ENCODE assay signal across 8 cellular contexts in the genomic region with DNA sequence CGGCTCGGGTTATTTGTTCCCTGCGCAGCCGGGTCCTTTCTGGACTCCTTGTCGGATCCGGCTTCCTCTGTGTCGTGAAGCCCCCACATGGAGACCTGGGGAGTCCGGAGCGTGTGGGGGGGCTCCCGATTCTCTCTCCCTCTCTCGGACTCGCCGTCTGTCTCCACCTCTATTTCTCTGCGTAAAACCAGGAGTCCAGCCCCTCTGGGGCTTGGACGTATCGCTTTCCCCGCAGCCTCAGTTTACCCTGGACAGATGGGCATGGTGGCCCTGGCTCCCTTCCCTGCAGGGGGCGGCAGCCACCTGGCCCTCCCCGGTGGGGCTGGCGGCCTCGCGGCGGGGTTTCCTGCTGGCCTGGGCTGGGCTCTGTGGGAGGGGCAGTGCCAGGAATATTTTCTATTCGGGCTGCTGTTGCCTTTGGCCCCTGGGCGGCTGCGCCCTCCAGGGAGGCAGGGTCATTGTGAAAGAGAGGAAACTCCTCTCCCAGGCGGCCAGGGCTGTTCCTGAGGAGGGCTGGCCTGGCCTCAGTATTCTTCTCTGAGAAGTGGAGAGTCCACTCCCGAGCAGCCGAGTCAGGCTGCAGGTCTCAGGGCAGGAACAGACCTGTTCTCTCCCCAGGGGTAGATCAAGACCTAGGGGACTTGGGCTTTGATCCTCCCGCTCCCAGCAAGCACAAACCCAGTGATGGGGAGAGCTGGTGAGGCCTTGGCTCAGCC. TPM values are rescaled to one million over a fixed set of nuclear protein-coding genes. Genes with fewer than 3 reads are reported as not detected.
DNase-seq lines count a peak whose midpoint lies in the region; ATAC-seq and TF ChIP-seq lines count a peak whose summit lies in the region.

No MANE protein-coding gene starts in this region.

- H3K9me3 ChIP-seq in body of pancreas (no peaks in the 10 kb centered on the region), thymus (ENCODE audit: control insufficient read depth) (no peaks in the 10 kb centered on the region)

- H3K4me1 ChIP-seq in body of pancreas (peaks cover 41% of the 10 kb centered on the region), thymus (ENCODE audit: control insufficient read depth, insufficient read depth, low read length) (peaks cover 3% of the 10 kb centered on the region)

- TF ChIP-seq CTCF in natural killer cell (IDR thresholded peaks at IDR 0.05) (no peak), body of pancreas (IDR thresholded peaks at IDR 0.05) (peak in 1 of 7 experiments; percentile 7)

- peak overlapping the region; percentile 50 for H3K4me3 Mint-ChIP-seq in natural killer cell treated with Interleukin-12 subunit alpha and Interleukin-12 subunit beta and Interleukin-15 and Interleukin-18, amount 100 ng/mL, for 72 hours
- H3K4me3 Mint-ChIP-seq in natural killer cell = no peak overlapping the region

- intact Hi-C loops in natural killer cell (cut with micrococcal nuclease) = no loop called here
- intact Hi-C loops in body of pancreas (cut with DNase I) = no loop called here

- DNase-seq in natural killer cell treated with Interleukin-12 subunit alpha and Interleukin-12 subunit beta and Interleukin-15 and Interleukin-18, amount 100 ng/mL, for 72 hours (ENCODE audit: low spot score) = no peak
- DNase-seq in natural killer cell (no peak), body of pancreas (peak; percentile 45 to 66 (median 62)), kidney tubule cell (ENCODE audit: low spot score) (peak; percentile 63), dermis blood vessel endothelial cell (no peak), CD1c-positive myeloid dendritic cell (ENCODE audit: extremely low spot score) (no peak), erythroblast (lab: John Stamatoyannopoulos, UW) (no peak)

- TF ChIP-seq POLR2A in body of pancreas (IDR thresholded peaks at IDR 0.05) (peak in 2 of 3 donors; percentile 18 to 22), erythroblast (IDR thresholded peaks at IDR 0.05; ENCODE audit: low read length) (no peak)

- H3K27ac Mint-ChIP-seq in natural killer cell treated with Interleukin-12 subunit alpha and Interleukin-12 subunit beta and Interleukin-15 and Interleukin-18, amount 100 ng/mL, for 72 hours = no peak overlapping the region
- no peak overlapping the region for H3K27ac Mint-ChIP-seq in natural killer cell

- no peak for ATAC-seq in natural killer cell treated with Interleukin-12 subunit alpha and Interleukin-12 subunit beta and Interleukin-15 and Interleukin-18, amount 100 ng/mL, for 72 hours
- ATAC-seq in natural killer cell (no peak), body of pancreas (peak; percentile 49)

- H3K27me3 Mint-ChIP-seq in natural killer cell treated with Interleukin-12 subunit alpha and Interleukin-12 subunit beta and Interleukin-15 and Interleukin-18, amount 100 ng/mL, for 72 hours = peaks cover 8 to 15% of the 10 kb centered on the region in 2 donors
- peaks cover 8 to 24% of the 10 kb centered on the region in 2 donors for H3K27me3 Mint-ChIP-seq in natural killer cell (ENCODE audit: low read depth in 2 of 2)

- H3K4me3 ChIP-seq in body of pancreas (peak overlapping the region; percentile 9 to 53), thymus (ENCODE audit: low read length) (peak overlapping the region; percentile 36)

- H3K4me1 Mint-ChIP-seq in natural killer cell treated with Interleukin-12 subunit alpha and Interleukin-12 subunit beta and Interleukin-15 and Interleukin-18, amount 100 ng/mL, for 72 hours (ENCODE audit: low read depth in 2 of 2) = peaks cover 0 to 3% of the 10 kb centered on the region in 2 donors
- no peaks in the 10 kb centered on the region for H3K4me1 Mint-ChIP-seq in natural killer cell

- H3K27me3 ChIP-seq in body of pancreas (no peaks in the 10 kb centered on the region), thymus (ENCODE audit: control insufficient read depth, insufficient read depth) (peaks cover 29% of the 10 kb centered on the region)

- H3K9me3 Mint-ChIP-seq in natural killer cell treated with Interleukin-12 subunit alpha and Interleukin-12 subunit beta and Interleukin-15 and Interleukin-18, amount 100 ng/mL, for 72 hours = peaks cover 4% of the 10 kb centered on the region
- H3K9me3 Mint-ChIP-seq in natural killer cell = no peaks in the 10 kb centered on the region

- 4 to 9% methylated on average over 12 to 28 of the region's 30 CpGs for WGBS in body of pancreas, 2 donors
- WGBS in thymus = 21% methylated on average over 30 of the region's 30 CpGs

- H3K27ac ChIP-seq in body of pancreas (peak overlapping the region; percentile 53 to 69 (median 61)), thymus (ENCODE audit: low read depth) (no peak overlapping the region)

- H3K36me3 Mint-ChIP-seq in natural killer cell treated with Interleukin-12 subunit alpha and Interleukin-12 subunit beta and Interleukin-15 and Interleukin-18, amount 100 ng/mL, for 72 hours = peaks cover 7% of the 10 kb centered on the region
- peaks cover 7% of the 10 kb centered on the region for H3K36me3 Mint-ChIP-seq in natural killer cell

- H3K36me3 ChIP-seq in body of pancreas (replicated peaks in 1 of 2; ENCODE audit: insufficient read depth in 1 of 2, low read depth in 2 of 2) (no peaks in the 10 kb centered on the region), thymus (ENCODE audit: control insufficient read depth, insufficient read depth) (no peaks in the 10 kb centered on the region)

RNA-seq across cellular contexts. Expression of gene ASS1, which starts 0.7 kb away (rescaled TPM):
- total RNA-seq in natural killer cell treated with Interleukin-12 subunit alpha and Interleukin-12 subunit beta and Interleukin-15 and Interleukin-18, amount 100 ng/mL, for 72 hours = not detected
- total RNA-seq in natural killer cell (1 to 10 TPM in 1 of 3 donors, not detected in 2; 1.3 TPM), body of pancreas (100 to 1,000 TPM in 1 of 2 donors, 10 to 100 TPM in 1; 31.6 to 120 TPM), dermis blood vessel endothelial cell (4.0 and 9.5 TPM in 2 replicates)
- 30.4 TPM for polyA plus RNA-seq in thymus

Comparison
In these comparisons a context has a peak if more than half of its experiments do, and no peak if none do; other contexts are left out.
1. DNase-seq: peak in body of pancreas (4 of 4) and kidney tubule cell (single experiment); none in natural killer cell treated with Interleukin-12 subunit alpha and Interleukin-12 subunit beta and Interleukin-15 and Interleukin-18, amount 100 ng/mL, for 72 hours (single experiment), natural killer cell (single experiment), dermis blood vessel endothelial cell (single experiment), CD1c-positive myeloid dendritic cell (single experiment) and erythroblast (0 of 2).